8 cellular contexts compared by ENCODE assay signal in genomic region chr10:119817991-119818888, GRCh38. TPM values are rescaled to one million over a fixed set of nuclear protein-coding genes. Genes with fewer than 3 reads are reported as not detected.
DNase-seq lines count a peak whose midpoint lies in the region; ATAC-seq and TF ChIP-seq lines count a peak whose summit lies in the region.

No MANE protein-coding gene starts in this region.

- TF ChIP-seq CTCF in BE2C (IDR thresholded peaks at IDR 0.05; ENCODE audit: low read depth, low read length) = no peak
- peak; percentile 58 for TF ChIP-seq CTCF in neural progenitor cell (IDR thresholded peaks at IDR 0.05)

- peak overlapping the region; percentile 86 for H3K4me2 ChIP-seq in neural progenitor cell

- ATAC-seq in HG02852 (IDR thresholded peaks at IDR 0.05; ENCODE audit: unreplicated experiment) = no peak

- H3K27me3 ChIP-seq in BE2C (no peaks in the 10 kb centered on the region), neural progenitor cell (no peaks in the 10 kb centered on the region)

- H3K4me1 Mint-ChIP-seq in neural progenitor cell = peaks cover 19% of the 10 kb centered on the region

- peaks cover 2% of the 10 kb centered on the region for H3K27me3 Mint-ChIP-seq in neural progenitor cell (ENCODE audit: insufficient read depth, low read depth)

- H3K9me3 ChIP-seq in BE2C = no peaks in the 10 kb centered on the region
- no peaks in the 10 kb centered on the region for H3K9me3 ChIP-seq in neural progenitor cell (ENCODE audit: low read depth)

- peak overlapping the region; percentile 46 for H3K27ac ChIP-seq in neural progenitor cell

- H3K79me2 ChIP-seq in neural progenitor cell (ENCODE audit: low read depth) = peaks cover 40% of the 10 kb centered on the region

- peaks cover 21% of the 10 kb centered on the region for H3K36me3 Mint-ChIP-seq in neural progenitor cell

- H3K9me3 Mint-ChIP-seq in neural progenitor cell = peaks cover 2% of the 10 kb centered on the region

- no peaks in the 10 kb centered on the region for H3K4me1 ChIP-seq in BE2C
- H3K4me1 ChIP-seq in neural progenitor cell = peaks cover 4% of the 10 kb centered on the region

- H2AFZ ChIP-seq in neural progenitor cell (replicated peaks) = peak overlapping the region; percentile 30

- H3K27ac Mint-ChIP-seq in neural progenitor cell = peak overlapping the region; percentile 63

- H3K9ac ChIP-seq in neural progenitor cell = no peak overlapping the region

- DNase-seq in BE2C = peak; percentile 23
- DNase-seq in activated gamma-delta T cell treated with Interleukin-2 at 50 U/mL for 16 hours = peak; percentile 14
- peak; percentile 39 for DNase-seq in globus pallidus (ENCODE audit: low spot score)
- DNase-seq in neural progenitor cell (ENCODE audit: low spot score) = peak; percentile 96
- no peak for DNase-seq in NCI-H1048 (lab: John Stamatoyannopoulos, UW)
- no peak for DNase-seq in NK-92 (lab: John Stamatoyannopoulos, UW; ENCODE audit: unreplicated experiment)
- DNase-seq in NCI-H2081 treated with DMSO at 0.1 percent for 48 hours (lab: John Stamatoyannopoulos, UW) = no peak

- no peaks in the 10 kb centered on the region for H3K36me3 ChIP-seq in BE2C
- no peaks in the 10 kb centered on the region for H3K36me3 ChIP-seq in neural progenitor cell

- H3K4me3 ChIP-seq in BE2C (ENCODE audit: low read depth, low read length) (no peak overlapping the region), neural progenitor cell (peak overlapping the region; percentile 63)

- H3F3A ChIP-seq in neural progenitor cell (ENCODE audit: low read depth) = peaks cover 21% of the 10 kb centered on the region

- no peaks in the 10 kb centered on the region for H4K20me1 ChIP-seq in neural progenitor cell (ENCODE audit: low read depth)

- H3K4me3 Mint-ChIP-seq in neural progenitor cell = peak overlapping the region; percentile 93

RNA-seq across cellular contexts. Expression of gene MCMBP, which starts 54.4 kb away (rescaled TPM):
- 39.7 TPM for polyA plus RNA-seq in BE2C (2012; ENCODE audit: insufficient read depth, insufficient read length, low read depth)
- total RNA-seq in neural progenitor cell (ENCODE audit: low replicate concordance) = 63.4 and 86.3 TPM in 2 replicates

Comparison
In these comparisons a context has a peak if more than half of its experiments do, and no peak if none do; other contexts are left out.
1. DNase-seq: peak in BE2C (single experiment), activated gamma-delta T cell treated with Interleukin-2 at 50 U/mL for 16 hours (single experiment), globus pallidus (single experiment) and neural progenitor cell (single experiment); none in NCI-H1048 (single experiment), NK-92 (single experiment) and NCI-H2081 treated with DMSO at 0.1 percent for 48 hours (single experiment).